ENCODE assay signal across 1 cellular context in the genomic region with DNA sequence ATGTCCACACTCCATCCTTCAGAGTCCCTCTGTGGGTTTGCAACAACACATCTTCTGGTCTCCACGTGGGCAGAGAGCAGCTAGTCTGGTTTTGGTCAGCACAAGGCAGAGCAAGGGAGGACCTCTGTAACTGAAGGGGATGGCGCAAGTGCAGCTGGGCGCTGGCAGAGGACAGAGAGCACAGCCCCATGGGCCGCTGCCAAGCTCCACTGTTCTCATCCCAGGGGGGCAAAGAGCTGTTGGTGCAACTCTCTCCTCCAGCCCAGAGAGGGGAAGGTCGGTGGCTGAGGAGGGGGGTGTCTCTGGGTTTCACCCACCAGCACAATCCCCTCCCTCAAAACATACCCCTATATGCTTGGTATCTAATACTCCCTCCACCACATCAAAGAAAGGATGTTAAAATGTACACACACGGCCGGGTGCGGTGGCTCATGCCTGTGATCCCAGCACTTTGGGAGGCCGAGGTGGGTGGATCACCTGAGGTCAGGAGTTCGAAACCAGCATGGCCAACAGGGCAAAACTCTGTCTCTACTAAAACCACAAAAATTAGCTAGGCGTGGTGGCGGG.
A peak's percentile ranks its signal among the peaks of the same experiment; 100 is the strongest.
TF ChIP-seq lines count a peak whose summit lies in the region.

No MANE protein-coding gene starts in this region.

TF ChIP-seq in liver, 16 proteins besides CTCF, POLR2A, EP300 and RAD21:
- TF ChIP-seq GABPA (IDR thresholded peaks at IDR 0.05 in 1 of 2, conservative IDR thresholded peaks at IDR 0.05 in 1 of 2) (no peak), YY1 (IDR thresholded peaks at IDR 0.05) (peak; percentile 51), EGR1 (IDR thresholded peaks at IDR 0.05; ENCODE audit: low read depth in 2 of 2) (no peak), TAF1 (conservative IDR thresholded peaks at IDR 0.05) (no peak), RXRA (IDR thresholded peaks at IDR 0.05) (peak; percentile 3 to 92), FOXA2 (IDR thresholded peaks at IDR 0.05) (peak; percentile 70), HNF4A (conservative IDR thresholded peaks at IDR 0.05) (peak; percentile 80 to 93), HNF4G (IDR thresholded peaks at IDR 0.05) (peak; percentile 50), NR2F2 (IDR thresholded peaks at IDR 0.05) (no peak), SP1 (IDR thresholded peaks at IDR 0.05) (peak; percentile 68), JUND (IDR thresholded peaks at IDR 0.05) (peak in 1 of 2 donors; percentile 87), FOXA1 (IDR thresholded peaks at IDR 0.05) (peak; percentile 55)
- TF ChIP-seq, protein P1, sequence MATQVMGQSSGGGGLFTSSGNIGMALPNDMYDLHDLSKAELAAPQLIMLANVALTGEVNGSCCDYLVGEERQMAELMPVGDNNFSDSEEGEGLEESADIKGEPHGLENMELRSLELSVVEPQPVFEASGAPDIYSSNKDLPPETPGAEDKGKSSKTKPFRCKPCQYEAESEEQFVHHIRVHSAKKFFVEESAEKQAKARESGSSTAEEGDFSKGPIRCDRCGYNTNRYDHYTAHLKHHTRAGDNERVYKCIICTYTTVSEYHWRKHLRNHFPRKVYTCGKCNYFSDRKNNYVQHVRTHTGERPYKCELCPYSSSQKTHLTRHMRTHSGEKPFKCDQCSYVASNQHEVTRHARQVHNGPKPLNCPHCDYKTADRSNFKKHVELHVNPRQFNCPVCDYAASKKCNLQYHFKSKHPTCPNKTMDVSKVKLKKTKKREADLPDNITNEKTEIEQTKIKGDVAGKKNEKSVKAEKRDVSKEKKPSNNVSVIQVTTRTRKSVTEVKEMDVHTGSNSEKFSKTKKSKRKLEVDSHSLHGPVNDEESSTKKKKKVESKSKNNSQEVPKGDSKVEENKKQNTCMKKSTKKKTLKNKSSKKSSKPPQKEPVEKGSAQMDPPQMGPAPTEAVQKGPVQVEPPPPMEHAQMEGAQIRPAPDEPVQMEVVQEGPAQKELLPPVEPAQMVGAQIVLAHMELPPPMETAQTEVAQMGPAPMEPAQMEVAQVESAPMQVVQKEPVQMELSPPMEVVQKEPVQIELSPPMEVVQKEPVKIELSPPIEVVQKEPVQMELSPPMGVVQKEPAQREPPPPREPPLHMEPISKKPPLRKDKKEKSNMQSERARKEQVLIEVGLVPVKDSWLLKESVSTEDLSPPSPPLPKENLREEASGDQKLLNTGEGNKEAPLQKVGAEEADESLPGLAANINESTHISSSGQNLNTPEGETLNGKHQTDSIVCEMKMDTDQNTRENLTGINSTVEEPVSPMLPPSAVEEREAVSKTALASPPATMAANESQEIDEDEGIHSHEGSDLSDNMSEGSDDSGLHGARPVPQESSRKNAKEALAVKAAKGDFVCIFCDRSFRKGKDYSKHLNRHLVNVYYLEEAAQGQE (IDR thresholded peaks at IDR 0.05): peak; percentile 76
- TF ChIP-seq, protein P2, sequence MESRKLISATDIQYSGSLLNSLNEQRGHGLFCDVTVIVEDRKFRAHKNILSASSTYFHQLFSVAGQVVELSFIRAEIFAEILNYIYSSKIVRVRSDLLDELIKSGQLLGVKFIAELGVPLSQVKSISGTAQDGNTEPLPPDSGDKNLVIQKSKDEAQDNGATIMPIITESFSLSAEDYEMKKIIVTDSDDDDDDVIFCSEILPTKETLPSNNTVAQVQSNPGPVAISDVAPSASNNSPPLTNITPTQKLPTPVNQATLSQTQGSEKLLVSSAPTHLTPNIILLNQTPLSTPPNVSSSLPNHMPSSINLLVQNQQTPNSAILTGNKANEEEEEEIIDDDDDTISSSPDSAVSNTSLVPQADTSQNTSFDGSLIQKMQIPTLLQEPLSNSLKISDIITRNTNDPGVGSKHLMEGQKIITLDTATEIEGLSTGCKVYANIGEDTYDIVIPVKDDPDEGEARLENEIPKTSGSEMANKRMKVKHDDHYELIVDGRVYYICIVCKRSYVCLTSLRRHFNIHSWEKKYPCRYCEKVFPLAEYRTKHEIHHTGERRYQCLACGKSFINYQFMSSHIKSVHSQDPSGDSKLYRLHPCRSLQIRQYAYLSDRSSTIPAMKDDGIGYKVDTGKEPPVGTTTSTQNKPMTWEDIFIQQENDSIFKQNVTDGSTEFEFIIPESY (IDR thresholded peaks at IDR 0.05): peak; percentile 61
- TF ChIP-seq, protein P3, sequence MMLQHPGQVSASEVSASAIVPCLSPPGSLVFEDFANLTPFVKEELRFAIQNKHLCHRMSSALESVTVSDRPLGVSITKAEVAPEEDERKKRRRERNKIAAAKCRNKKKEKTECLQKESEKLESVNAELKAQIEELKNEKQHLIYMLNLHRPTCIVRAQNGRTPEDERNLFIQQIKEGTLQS (IDR thresholded peaks at IDR 0.05): no peak
- TF ChIP-seq, protein P4, sequence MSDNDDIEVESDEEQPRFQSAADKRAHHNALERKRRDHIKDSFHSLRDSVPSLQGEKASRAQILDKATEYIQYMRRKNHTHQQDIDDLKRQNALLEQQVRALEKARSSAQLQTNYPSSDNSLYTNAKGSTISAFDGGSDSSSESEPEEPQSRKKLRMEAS (IDR thresholded peaks at IDR 0.05): peak; percentile 92
TF ChIP-seq in liver: peak in this region for 11.
